Comparison of ENCODE assay signal across 1 cellular context in genomic region chr16:81832801-81833547, GRCh38.
TF ChIP-seq lines count a peak whose summit lies in the region.

No MANE protein-coding gene starts in this region.

TF ChIP-seq in HepG2, 621 proteins besides CTCF, POLR2A, EP300 and RAD21:
- peak; percentile 40; the same call in 1 of the 2 replicates for TF ChIP-seq CEBPB (IDR thresholded peaks at IDR 0.05; ENCODE audit: borderline replicate concordance, low read depth, low read length)
- TF ChIP-seq ZNF383 (CRISPR knock-in tag; IDR thresholded peaks at IDR 0.05; ENCODE audit: borderline replicate concordance) = no peak
TF ChIP-seq in HepG2: peak in this region for 1.
